In genomic region chr5:154788212-154788611, GRCh38 we compare ENCODE assay signal across 16 cellular contexts. TPM values are rescaled to one million over a fixed set of nuclear protein-coding genes. Genes with fewer than 3 reads are reported as not detected.
A peak's percentile ranks its signal among the peaks of the same experiment; 100 is the strongest.
DNase-seq lines count a peak whose midpoint lies in the region; ATAC-seq and TF ChIP-seq lines count a peak whose summit lies in the region.
"Had no signal": no experiment of that assay in that cellular context is flagged by ENCODE, and none has a peak within 500 bp of the region (broad histone marks: within the 10 kb centered on the region; RNA-seq: fewer than 3 reads in every experiment).

No MANE protein-coding gene starts in this region.

- POLR2A ChIA-PET in activated CD4-positive, alpha-beta memory T cell treated with anti-CD3 and anti-CD28 coated beads, Interleukin-2, amount 10 ng/mL, durations not matched to agents 7 days and 5 days (lab: Charles Lee) = no interaction called here

- no peak for TF ChIP-seq EP300 in suprapubic skin (IDR thresholded peaks at IDR 0.05)

- H3K4me3 ChIP-seq in right atrium auricular region (no peak overlapping the region), suprapubic skin (no peak overlapping the region)
- H3K4me3 ChIP-seq: prostate gland, SJSA1 had no signal

- no peaks in the 10 kb centered on the region for H3K27me3 Mint-ChIP-seq in activated CD4-positive, alpha-beta memory T cell treated with anti-CD3 and anti-CD28 coated beads, Interleukin-2, amount 10 ng/mL, durations not matched to agents 7 days and 5 days

- H3K4me1 ChIP-seq in right atrium auricular region (peaks cover 0 to 57% of the 10 kb centered on the region in 2 donors), suprapubic skin (peaks cover 42% of the 10 kb centered on the region)

- 69% methylated on average over 5 of the region's 5 CpGs for WGBS in suprapubic skin

- intact Hi-C loops in Right ventricle myocardium inferior (cut with DNase I) = no loop called here
- intact Hi-C loops in left ventricle myocardium superior (cut with micrococcal nuclease) = no loop called here

- peak overlapping the region in 1 of 2 donors; percentile 33 for H3K27ac ChIP-seq in right atrium auricular region
- H3K27ac ChIP-seq in suprapubic skin = peak overlapping the region; percentile 14
- H3K27ac ChIP-seq: prostate gland, SJSA1 had no signal

- TF ChIP-seq CTCF in right atrium auricular region (IDR thresholded peaks at IDR 0.05) = no peak
- TF ChIP-seq CTCF in suprapubic skin (IDR thresholded peaks at IDR 0.05) = no peak

- no peaks in the 10 kb centered on the region for H3K9me3 Mint-ChIP-seq in activated CD4-positive, alpha-beta memory T cell treated with anti-CD3 and anti-CD28 coated beads, Interleukin-2, amount 10 ng/mL, durations not matched to agents 7 days and 5 days

- no peak for TF ChIP-seq POLR2A in suprapubic skin (IDR thresholded peaks at IDR 0.05)

- peaks cover 25% of the 10 kb centered on the region for H3K36me3 Mint-ChIP-seq in activated CD4-positive, alpha-beta memory T cell treated with anti-CD3 and anti-CD28 coated beads, Interleukin-2, amount 10 ng/mL, durations not matched to agents 7 days and 5 days (ENCODE audit: low read depth)

- H3K4me1 Mint-ChIP-seq in activated CD4-positive, alpha-beta memory T cell treated with anti-CD3 and anti-CD28 coated beads, Interleukin-2, amount 10 ng/mL, durations not matched to agents 7 days and 5 days = peaks cover 48% of the 10 kb centered on the region

- CTCF ChIA-PET in activated CD4-positive, alpha-beta memory T cell treated with anti-CD3 and anti-CD28 coated beads, Interleukin-2, amount 10 ng/mL, durations not matched to agents 7 days and 5 days (lab: Charles Lee) = no interaction called here

- H3K36me3 ChIP-seq in right atrium auricular region = peaks cover 29% of the 10 kb centered on the region
- peaks cover 27% of the 10 kb centered on the region for H3K36me3 ChIP-seq in suprapubic skin
- H3K36me3 ChIP-seq: prostate gland had no signal

- H3K9me3 ChIP-seq in right atrium auricular region (no peaks in the 10 kb centered on the region), suprapubic skin (no peaks in the 10 kb centered on the region)
- H3K9me3 ChIP-seq: prostate gland, SJSA1 had no signal

- H3K27me3 ChIP-seq in right atrium auricular region (no peaks in the 10 kb centered on the region), suprapubic skin (no peaks in the 10 kb centered on the region)
- H3K27me3 ChIP-seq: SJSA1 had no signal

- H3K27ac Mint-ChIP-seq in activated CD4-positive, alpha-beta memory T cell treated with anti-CD3 and anti-CD28 coated beads, Interleukin-2, amount 10 ng/mL, durations not matched to agents 7 days and 5 days = peak overlapping the region; percentile 73

- ATAC-seq in Right ventricle myocardium inferior = peak; percentile 40
- ATAC-seq in left ventricle myocardium superior = peak; percentile 56
- ATAC-seq: activated CD4-positive, CD25-positive, alpha-beta regulatory T cell treated with anti-CD3 and anti-CD28 coated beads, Interleukin-2, amount 50 U/mL, for 24 hours had no signal

- H3K4me3 Mint-ChIP-seq in activated CD4-positive, alpha-beta memory T cell treated with anti-CD3 and anti-CD28 coated beads, Interleukin-2, amount 10 ng/mL, durations not matched to agents 7 days and 5 days = no peak overlapping the region

- DNase-seq in Right ventricle myocardium inferior (ENCODE audit: missing footprints) = no peak
- DNase-seq in right atrium auricular region (ENCODE audit: low spot score) = no peak
- no peak for DNase-seq in activated CD4-positive, alpha-beta memory T cell treated with anti-CD3 and anti-CD28 coated beads, Interleukin-2, amount 10 ng/mL, durations not matched to agents 7 days and 5 days
- peak; percentile 43 for DNase-seq in left ventricle myocardium superior
- no peak for DNase-seq in suprapubic skin (ENCODE audit: low spot score in 2 of 2)
- DNase-seq in stimulated activated naive CD4-positive, alpha-beta T cell treated with Interleukin-2 at 50 U/mL for 16 hours (lab: John Stamatoyannopoulos, UW) = no peak
- DNase-seq in SK-N-DZ (ENCODE audit: low spot score) = no peak
- DNase-seq in NCI-H774 (lab: John Stamatoyannopoulos, UW) = no peak
- DNase-seq: activated gamma-delta T cell; EL; midbrain; NCI-H187; stimulated activated CD4-positive, alpha-beta T cell treated with anti-CD3 and anti-CD28 coated beads, Interleukin-1b, Interleukin-23, amount 100 ng/mL, for 48 hours had no signal

RNA-seq across cellular contexts. Expression of gene LARP1, which starts 33.0 kb away (rescaled TPM):
- total RNA-seq in Right ventricle myocardium inferior (147 TPM), right atrium auricular region (10 to 100 TPM; 92.4 to 98.1 TPM), left ventricle myocardium superior (155 TPM), suprapubic skin (100 to 1,000 TPM in 3 of 4 donors, 10 to 100 TPM in 1; 98.5 to 127 (median 110) TPM)
- 100 to 1,000 TPM; 174 to 177 TPM for total RNA-seq in activated CD4-positive, alpha-beta memory T cell treated with anti-CD3 and anti-CD28 coated beads, Interleukin-2, amount 10 ng/mL, durations not matched to agents 7 days and 5 days
- 89.5 and 92.3 TPM in 2 replicates for polyA plus RNA-seq in SK-N-DZ (2014; cell fraction: cytosol; rRNA removed)
- polyA plus RNA-seq in SK-N-DZ (2014; cell fraction: nucleus; rRNA removed) = 82.9 and 128 TPM in 2 replicates
